18 cellular contexts compared by ENCODE assay signal in genomic region chr13:113418722-113419049, GRCh38. TPM values are rescaled to one million over a fixed set of nuclear protein-coding genes. Genes with fewer than 3 reads are reported as not detected.
DNase-seq lines count a peak whose midpoint lies in the region; ATAC-seq, FAIRE-seq and TF ChIP-seq lines count a peak whose summit lies in the region.
"Had no signal": no experiment of that assay in that cellular context is flagged by ENCODE, and none has a peak within 500 bp of the region (broad histone marks: within the 10 kb centered on the region; RNA-seq: fewer than 3 reads in every experiment).

No MANE protein-coding gene starts in this region.

- H3K23me2 ChIP-seq in H1 (ENCODE audit: low read depth, low read length) = no peaks in the 10 kb centered on the region

- intact Hi-C loops in IMR-90 (cut with micrococcal nuclease) = no loop called here

- H3K27me3 ChIP-seq in IMR-90 (ENCODE audit: control insufficient read depth, insufficient read depth, low read length) (peaks cover 3% of the 10 kb centered on the region; the same call in 1 of the 2 replicates), H1 (replicated peaks in 1 of 4; ENCODE audit: control insufficient read depth in 3 of 4, extremely low read depth in 1 of 4, insufficient read depth in 3 of 4, low read length in 3 of 4) (no peaks in the 10 kb centered on the region)

- H3K79me2 ChIP-seq in H1 (ENCODE audit: control insufficient read depth in 1 of 2, insufficient read depth in 2 of 2, low read length in 2 of 2) = no peaks in the 10 kb centered on the region

- H2BK20ac ChIP-seq in IMR-90 (ENCODE audit: low read depth, low read length) (no peak overlapping the region), H1 (ENCODE audit: low read length) (no peak overlapping the region)

- no peak overlapping the region for H3K27ac ChIP-seq in IMR-90 (ENCODE audit: insufficient read depth, low read length)
- no peak overlapping the region for H3K27ac ChIP-seq in H1 (ENCODE audit: low read depth, low read length)
- H3K27ac ChIP-seq: HL-60 had no signal

- H2BK120ac ChIP-seq in IMR-90 (ENCODE audit: low read depth, low read length) (no peak overlapping the region), H1 (replicated peaks; ENCODE audit: low read depth, low read length) (no peak overlapping the region)

- no peak overlapping the region for H3K14ac ChIP-seq in IMR-90 (replicated peaks; ENCODE audit: low read depth, low read length)
- no peak overlapping the region for H3K14ac ChIP-seq in H1 (ENCODE audit: insufficient read length)

- peaks cover 33% of the 10 kb centered on the region for H3K27me3 Mint-ChIP-seq in stimulated activated memory B cell treated with anti-CD40 and anti-IgM and Interleukin-4, amounts not matched to agents 10 μg/mL and 1 μg/mL and 100 μg/mL, for 72 hours
- H3K27me3 Mint-ChIP-seq: CD4-positive, alpha-beta T cell had no signal

- no TSS peak for BruUV-seq in IMR-90 (replicated peaks; lab: Mats Ljungman, UMichigan)

- no peak overlapping the region for H2AK9ac ChIP-seq in IMR-90 (replicated peaks; ENCODE audit: low read depth, low read length, poor library complexity)

- TF ChIP-seq EP300 in H1 (IDR thresholded peaks at IDR 0.05; ENCODE audit: borderline replicate concordance in 1 of 2, low read depth in 2 of 2, low read length in 2 of 2) = no peak

- TF ChIP-seq RAD21 in IMR-90 (IDR thresholded peaks at IDR 0.05; ENCODE audit: low read length) (no peak), H1 (IDR thresholded peaks at IDR 0.05 in 1 of 2, conservative IDR thresholded peaks at IDR 0.05 in 1 of 2; ENCODE audit: low read depth in 2 of 2, low read length in 2 of 2) (no peak)

- H3K36me3 ChIP-seq in IMR-90 (ENCODE audit: control insufficient read depth, insufficient read depth, low read length) = no peaks in the 10 kb centered on the region
- H3K36me3 ChIP-seq in H1 (ENCODE audit: control insufficient read depth in 2 of 4, insufficient read depth in 4 of 4, low read length in 3 of 4) = no peaks in the 10 kb centered on the region
- H3K36me3 ChIP-seq: HAP-1 had no signal

- H3K56ac ChIP-seq in IMR-90 (ENCODE audit: extremely low read depth, insufficient read depth, low read length) (no peak overlapping the region), H1 (replicated peaks; ENCODE audit: insufficient read length, low read depth, low read length) (no peak overlapping the region)

- FAIRE-seq in H1 (lab: Jason Lieb, UNC) = no peak
- FAIRE-seq: GM12878, GM18507 had no signal

- no peak for TF ChIP-seq CTCF in IMR-90 (conservative IDR thresholded peaks at IDR 0.05; ENCODE audit: low read depth, low read length)
- no peak for TF ChIP-seq CTCF in H1 (IDR thresholded peaks at IDR 0.05; ENCODE audit: control extremely low read depth in 1 of 3, insufficient read depth in 1 of 3, low read depth in 1 of 3, low read length in 3 of 3)

- ATAC-seq in IMR-90 (ENCODE audit: low read depth) = no peak
- ATAC-seq in stimulated activated memory B cell treated with anti-CD40 and anti-IgM and Interleukin-4, amounts not matched to agents 10 μg/mL and 1 μg/mL and 100 μg/mL, for 72 hours = no peak
- no peak for ATAC-seq in GM21381 (IDR thresholded peaks at IDR 0.05; ENCODE audit: unreplicated experiment)
- ATAC-seq: GM12878, GM23338 had no signal

- H3K18ac ChIP-seq in IMR-90 (ENCODE audit: low read depth, low read length) (no peak overlapping the region), H1 (ENCODE audit: extremely low read depth, low read length) (no peak overlapping the region)

- no peak overlapping the region; the same call in 1 of the 2 replicates for H4K91ac ChIP-seq in IMR-90 (ENCODE audit: insufficient read depth, low read depth, low read length)
- H4K91ac ChIP-seq in H1 (replicated peaks; ENCODE audit: insufficient read length, low read length) = no peak overlapping the region

- POLR2A ChIA-PET in IMR-90 (lab: Charles Lee; ENCODE audit: unreplicated experiment) (no interaction called here), H1 (lab: Charles Lee; ENCODE audit: partially characterized antibody) (no interaction called here)

- H3K9me3 Mint-ChIP-seq in stimulated activated memory B cell treated with anti-CD40 and anti-IgM and Interleukin-4, amounts not matched to agents 10 μg/mL and 1 μg/mL and 100 μg/mL, for 72 hours = peaks cover 2% of the 10 kb centered on the region
- H3K9me3 Mint-ChIP-seq: CD4-positive, alpha-beta T cell; GM23338 had no signal

- 0 out of 2 replicates have a peak overlapping the region, but pooled peaks have one; percentile 3 for H2BK12ac ChIP-seq in H1 (ENCODE audit: low read depth, low read length)

- no peak overlapping the region for H3K4me3 ChIP-seq in IMR-90 (ENCODE audit: insufficient read depth, low read depth, low read length)
- H3K4me3 ChIP-seq in H1 (ENCODE audit: extremely low read depth in 1 of 4, insufficient read depth in 2 of 4, low read depth in 3 of 4, low read length in 4 of 4) = no peak overlapping the region
- H3K4me3 ChIP-seq: GM12878, GM23338, HAP-1 had no signal

- no peaks in the 10 kb centered on the region for H3K9me1 ChIP-seq in IMR-90 (ENCODE audit: insufficient read depth, low read length)

- no peaks in the 10 kb centered on the region for H3K36me3 Mint-ChIP-seq in stimulated activated memory B cell treated with anti-CD40 and anti-IgM and Interleukin-4, amounts not matched to agents 10 μg/mL and 1 μg/mL and 100 μg/mL, for 72 hours

- H2BK15ac ChIP-seq in IMR-90 (ENCODE audit: low read depth, low read length) (no peak overlapping the region), H1 (ENCODE audit: low read length) (no peak overlapping the region)

- H2AK5ac ChIP-seq in IMR-90 (ENCODE audit: low read depth, low read length) (peak overlapping the region; percentile 72; the same call in 1 of the 2 replicates), H1 (ENCODE audit: low read depth, low read length) (no peak overlapping the region)

- no CpG with 5 or more reads among the region's 1 CpG for WGBS in IMR-90 (ENCODE audit: extremely low coverage in 2 of 2, insufficient read length in 1 of 2), 2 experiments
- 83% methylated on average over 1 of the region's 1 CpG; no CpG with 5 or more reads in 1 of the 2 experiments for WGBS in H1 (ENCODE audit: extremely low coverage in 1 of 2, insufficient coverage in 1 of 2, insufficient read length in 1 of 2, insufficient replicate concordance in 2 of 2, low coverage in 1 of 2, low lambda C conversion rate in 2 of 2, missing lambda C conversion rate in 1 of 2), 2 experiments

- H3K4me2 ChIP-seq in IMR-90 (ENCODE audit: low read depth, low read length) = no peak overlapping the region
- H3K4me2 ChIP-seq in H1 (ENCODE audit: insufficient read depth in 1 of 2, low read depth in 2 of 2, low read length in 2 of 2) = no peak overlapping the region
- H3K4me2 ChIP-seq: GM23338 had no signal

- H4K8ac ChIP-seq in IMR-90 (ENCODE audit: low read depth in 2 of 2, low read length in 2 of 2) = no peak overlapping the region
- no peak overlapping the region for H4K8ac ChIP-seq in H1 (ENCODE audit: extremely low read depth, insufficient read depth, low read length)

- H3K23ac ChIP-seq in IMR-90 (ENCODE audit: low read depth, low read length) = no peak overlapping the region
- H3K23ac ChIP-seq in H1 (ENCODE audit: insufficient read length) = no peak overlapping the region

- peaks cover 9% of the 10 kb centered on the region for H3K4me1 ChIP-seq in IMR-90 (ENCODE audit: control insufficient read depth, insufficient read depth, low read length)
- H3K4me1 ChIP-seq in H1 (replicated peaks in 1 of 4; ENCODE audit: control insufficient read depth in 3 of 4, insufficient read depth in 4 of 4, low read length in 3 of 4) = peaks cover 0 to 6% (median 1%) of the 10 kb centered on the region in 4 experiments; a peak in 2 of 7 replicates
- H3K4me1 ChIP-seq: HAP-1 had no signal

- no peak overlapping the region for H3K4me3 Mint-ChIP-seq in stimulated activated memory B cell treated with anti-CD40 and anti-IgM and Interleukin-4, amounts not matched to agents 10 μg/mL and 1 μg/mL and 100 μg/mL, for 72 hours
- H3K4me3 Mint-ChIP-seq: CD4-positive, alpha-beta T cell; GM23338 had no signal

- H3K9ac ChIP-seq in IMR-90 (ENCODE audit: low read depth, low read length) (no peak overlapping the region), H1 (replicated peaks in 1 of 4; ENCODE audit: extremely low read depth in 1 of 4, low read depth in 3 of 4, low read length in 3 of 4) (no peak overlapping the region)

- peaks cover 6% of the 10 kb centered on the region for H3K4me1 Mint-ChIP-seq in stimulated activated memory B cell treated with anti-CD40 and anti-IgM and Interleukin-4, amounts not matched to agents 10 μg/mL and 1 μg/mL and 100 μg/mL, for 72 hours

- H4K20me1 ChIP-seq in IMR-90 (ENCODE audit: insufficient read depth, low read length) (no peaks in the 10 kb centered on the region), H1 (replicated peaks in 1 of 2; ENCODE audit: control insufficient read depth in 1 of 2, insufficient read depth in 2 of 2, low read length in 2 of 2) (peaks cover 0 to 1% of the 10 kb centered on the region in 2 experiments)

- CTCF ChIA-PET in IMR-90 (lab: Yijun Ruan, JAX) = no interaction called here
- CTCF ChIA-PET in H1 (lab: Charles Lee; ENCODE audit: partially characterized antibody) = interaction anchor here (1.8 to 2.5 kb wide), 2 partner anchors 11 to 32 kb away, joined by 6 to 9 read pairs; no protein-coding TSS in a partner anchor

- H3K9me3 ChIP-seq in IMR-90 (ENCODE audit: control insufficient read depth, insufficient read depth, low read length) = no peaks in the 10 kb centered on the region
- no peaks in the 10 kb centered on the region for H3K9me3 ChIP-seq in H1 (ENCODE audit: insufficient read depth in 2 of 2, low read depth in 1 of 2, low read length in 1 of 2)
- H3K9me3 ChIP-seq: HAP-1 had no signal

- H2AFZ ChIP-seq in IMR-90 (replicated peaks; ENCODE audit: low read length, poor library complexity) (no peak overlapping the region), H1 (ENCODE audit: low read length) (no peak overlapping the region)
- H2AFZ ChIP-seq: GM23338 had no signal

- TF ChIP-seq POLR2A in IMR-90 (IDR thresholded peaks at IDR 0.05; ENCODE audit: low read depth, low read length) = no peak
- no peak for TF ChIP-seq POLR2A in H1 (IDR thresholded peaks at IDR 0.05; ENCODE audit: control extremely low read depth in 1 of 2, low read depth in 2 of 2, low read length in 2 of 2)

- DNase-seq in NCI-H524 (lab: John Stamatoyannopoulos, UW) = peak; percentile 10 to 42
- DNase-seq in NCI-H524 treated with DMSO at 0.1 percent for 48 hours (lab: John Stamatoyannopoulos, UW) = no peak
- DNase-seq in IMR-90 = no peak
- no peak for DNase-seq in H1 (ENCODE audit: low read depth in 1 of 2, low spot score in 2 of 2)
- DNase-seq in inferior parietal cortex (ENCODE audit: extremely low spot score) = no peak
- DNase-seq: 8988T; AML-193; C1 segment of cervical spinal cord; Calu3; CD4-positive, alpha-beta T cell; DMS 273 treated with DMSO at 0.1 percent for 48 hours had no signal

- H4K5ac ChIP-seq in IMR-90 (ENCODE audit: low read depth, low read length) = no peak overlapping the region
- no peak overlapping the region for H4K5ac ChIP-seq in H1 (ENCODE audit: insufficient read length, low read depth, low read length)

- in situ Hi-C loops in IMR-90 (cut with MboI; ENCODE audit: low sequenced_read_pairs) = no loop called here

- H3K27ac Mint-ChIP-seq in stimulated activated memory B cell treated with anti-CD40 and anti-IgM and Interleukin-4, amounts not matched to agents 10 μg/mL and 1 μg/mL and 100 μg/mL, for 72 hours = peak overlapping the region; percentile 48
- H3K27ac Mint-ChIP-seq: CD4-positive, alpha-beta T cell; GM23338 had no signal

- no peak overlapping the region for H2BK5ac ChIP-seq in IMR-90 (ENCODE audit: low read depth, low read length, poor library complexity, severe bottlenecking)
- no peak overlapping the region for H2BK5ac ChIP-seq in H1 (ENCODE audit: low read depth, low read length)

- H3K4ac ChIP-seq in IMR-90 (ENCODE audit: low read depth, low read length) (no peak overlapping the region), H1 (replicated peaks; ENCODE audit: insufficient read length, low read depth, low read length) (no peak overlapping the region)

- dilution Hi-C loops in IMR-90 (cut with HindIII; ENCODE audit: low sequenced_read_pairs, unreplicated experiment) = no loop called here

- H3K79me1 ChIP-seq in IMR-90 (ENCODE audit: low read depth in 1 of 2, low read length in 2 of 2) (no peaks in the 10 kb centered on the region), H1 (ENCODE audit: low read depth, low read length) (no peaks in the 10 kb centered on the region)

RNA-seq across cellular contexts. Expression of gene ADPRHL1, which starts 34.6 kb away (rescaled TPM):
- 0.28 and 0.36 TPM in 2 replicates for total RNA-seq in IMR-90 (2012; rRNA removed)
- polyA plus RNA-seq in IMR-90 (2012; rRNA removed) = 0.67 and 0.69 TPM in 2 replicates
- polyA plus RNA-seq in IMR-90 (2012; cell fraction: cytosol; rRNA removed) = 0.65 and 0.70 TPM in 2 replicates
- polyA plus RNA-seq in IMR-90 (2012; cell fraction: nucleus; rRNA removed; ENCODE audit: low replicate concordance) = 3.2 and 4.4 TPM in 2 replicates
- total RNA-seq in H1 (2021; fragmentation: NEBNext Ultra II Directional; extraction: Animal tissue kit (Norgen Biotek cat#: 25700)) = 1.7 and 2.0 TPM in 2 replicates
- polyA plus RNA-seq in H1 (2011; rRNA removed) = 0.74 and 1.3 TPM in 2 replicates
- polyA plus RNA-seq in H1 (2011; cell fraction: cytosol; rRNA removed) = 1.0 TPM
- polyA plus RNA-seq in H1 (2011; cell fraction: nucleus; rRNA removed) = 1.5 TPM
- 0.77 to 1.4 TPM (median 1.2 TPM) in 4 replicates for polyA plus RNA-seq in H1 (2012, experiment 1 of 2)
- 0.49 TPM for polyA plus RNA-seq in H1 (2012, experiment 2 of 2)
- polyA plus RNA-seq in H1 (2013, experiment 1 of 2) = 0.75 TPM
- polyA plus RNA-seq in H1 (2013, experiment 2 of 2) = 0.52 TPM
- 0.34 and 0.76 TPM in 2 replicates for polyA minus RNA-seq in H1 (2011; rRNA and poly(A)+ RNA removed)
- not detected for polyA minus RNA-seq in H1 (2011; cell fraction: cytosol; rRNA and poly(A)+ RNA removed)
- 1.6 TPM for polyA minus RNA-seq in H1 (2011; cell fraction: nucleus; rRNA and poly(A)+ RNA removed)

RNA-seq across cellular contexts. Expression of gene GRTP1, which starts 54.8 kb away (rescaled TPM):
- total RNA-seq in IMR-90 (2012; rRNA removed) = 0.83 and 0.90 TPM in 2 replicates
- 1.4 and 1.7 TPM in 2 replicates for polyA plus RNA-seq in IMR-90 (2012; rRNA removed)
- polyA plus RNA-seq in IMR-90 (2012; cell fraction: cytosol; rRNA removed) = 1.8 TPM in 2 replicates
- 3.1 and 3.7 TPM in 2 replicates for polyA plus RNA-seq in IMR-90 (2012; cell fraction: nucleus; rRNA removed; ENCODE audit: low replicate concordance)
- total RNA-seq in H1 (2021; fragmentation: NEBNext Ultra II Directional; extraction: Animal tissue kit (Norgen Biotek cat#: 25700)) = 52.0 and 54.3 TPM in 2 replicates
- 34.7 and 47.5 TPM in 2 replicates for polyA plus RNA-seq in H1 (2011; rRNA removed)
- 42.5 TPM for polyA plus RNA-seq in H1 (2011; cell fraction: cytosol; rRNA removed)
- polyA plus RNA-seq in H1 (2011; cell fraction: nucleus; rRNA removed) = 44.3 TPM
- polyA plus RNA-seq in H1 (2012, experiment 1 of 2) = 42.4 to 45.7 TPM (median 42.7 TPM) in 4 replicates
- 43.5 TPM for polyA plus RNA-seq in H1 (2012, experiment 2 of 2)
- polyA plus RNA-seq in H1 (2013, experiment 1 of 2) = 29.8 TPM
- polyA plus RNA-seq in H1 (2013, experiment 2 of 2) = 25.9 TPM
- 15.8 and 16.3 TPM in 2 replicates for polyA minus RNA-seq in H1 (2011; rRNA and poly(A)+ RNA removed)
- polyA minus RNA-seq in H1 (2011; cell fraction: cytosol; rRNA and poly(A)+ RNA removed) = 33.6 TPM
- polyA minus RNA-seq in H1 (2011; cell fraction: nucleus; rRNA and poly(A)+ RNA removed) = 39.4 TPM

Comparison
In these comparisons a context has a peak if more than half of its experiments do, and no peak if none do; other contexts are left out.
1. DNase-seq: peak in NCI-H524 (2 of 2); none in NCI-H524 treated with DMSO at 0.1 percent for 48 hours (single experiment), IMR-90 (single experiment), H1 (0 of 2) and inferior parietal cortex (single experiment).
2. RNA of gene GRTP1, which starts 54.8 kb away (total RNA-seq): 52.0 to 54.3 TPM in H1; 0.83 to 0.90 TPM in IMR-90; every median in the first group is over 10 times any median in the second.